ENCODE assay signal across 22 cellular contexts in genomic region chr9:113596616-113597320, GRCh38.
DNase-seq lines count a peak whose midpoint lies in the region; ATAC-seq and TF ChIP-seq lines count a peak whose summit lies in the region.
"Had no signal": no experiment of that assay in that cellular context is flagged by ENCODE, and none has a peak within 500 bp of the region (broad histone marks: within the 10 kb centered on the region; RNA-seq: fewer than 3 reads in every experiment).

No MANE protein-coding gene starts in this region.

- H3K4me1 ChIP-seq in neural progenitor cell (peaks cover 38% of the 10 kb centered on the region), upper lobe of right lung (peaks cover 61% of the 10 kb centered on the region), Peyer's patch (peaks cover 0 to 14% (median 0%) of the 10 kb centered on the region in 4 donors), testis (peaks cover 36% of the 10 kb centered on the region)

- H3K9ac ChIP-seq in neural progenitor cell, result no peak overlapping the region

- ATAC-seq in left cardiac atrium (no peak), Right ventricle myocardium superior (ENCODE audit: poor library complexity) (no peak), upper lobe of right lung (no peak)
- ATAC-seq in naive thymus-derived CD8-positive, alpha-beta T cell, result no peak
- ATAC-seq: left colon; Panc1; stimulated activated naive CD8-positive, alpha-beta T cell treated with anti-CD3 and anti-CD28 coated beads, Interleukin-15, Interleukin-2, amounts not matched to agents 100 U/mL and 50 U/mL, for 24 hours had no signal

- H3K36me3 ChIP-seq in neural progenitor cell, result no peaks in the 10 kb centered on the region
- H3K36me3 ChIP-seq in upper lobe of right lung, result peaks cover 41% of the 10 kb centered on the region
- peaks cover 0 to 52% (median 0%) of the 10 kb centered on the region in 3 donors for H3K36me3 ChIP-seq in Peyer's patch
- H3K36me3 ChIP-seq in testis (ENCODE audit: low read depth, missing control alignments), result no peaks in the 10 kb centered on the region
- H3K36me3 ChIP-seq: uterus had no signal

- H3K27me3 ChIP-seq in neural progenitor cell (no peaks in the 10 kb centered on the region), upper lobe of right lung (no peaks in the 10 kb centered on the region), Peyer's patch (no peaks in the 10 kb centered on the region), testis (no peaks in the 10 kb centered on the region)
- H3K27me3 ChIP-seq: cardiac muscle cell, uterus had no signal

- H3K27ac ChIP-seq in neural progenitor cell, result no peak overlapping the region
- peak overlapping the region; percentile 47 for H3K27ac ChIP-seq in upper lobe of right lung
- no peak overlapping the region for H3K27ac ChIP-seq in Peyer's patch
- H3K27ac ChIP-seq in testis, result no peak overlapping the region
- H3K27ac ChIP-seq: cardiac muscle cell, prostate gland, uterus had no signal

- intact Hi-C loops in left cardiac atrium (cut with DNase I) (no loop called here), Right ventricle myocardium superior (cut with DNase I) (no loop called here), upper lobe of right lung (cut with DNase I) (loop anchor here (10.0 kb wide), 1 partner anchor 322 kb away; the partner anchor contains the start of genes CDC26 and PRPF4), testis (cut with DNase I; ENCODE audit: low total_unique reads) (no loop called here)

- H3K4me2 ChIP-seq in neural progenitor cell, result no peak overlapping the region

- 89 to 92% methylated on average over 15 to 27 of the region's 27 CpGs for WGBS in testis, 2 donors

- H3F3A ChIP-seq in neural progenitor cell (ENCODE audit: low read depth), result peaks cover 5% of the 10 kb centered on the region

- no peaks in the 10 kb centered on the region for H3K9me3 Mint-ChIP-seq in neural progenitor cell
- no peaks in the 10 kb centered on the region for H3K9me3 Mint-ChIP-seq in naive thymus-derived CD8-positive, alpha-beta T cell
- H3K9me3 Mint-ChIP-seq: CD8-positive, alpha-beta memory T cell had no signal

- DNase-seq in left cardiac atrium (peak; percentile 19), Right ventricle myocardium superior (no peak), fibroblast of pulmonary artery (ENCODE audit: low read depth) (no peak), neural progenitor cell (ENCODE audit: low spot score) (no peak), upper lobe of right lung (no peak), Peyer's patch (no peak), testis (no peak)
- DNase-seq in naive thymus-derived CD8-positive, alpha-beta T cell, result no peak
- DNase-seq: activated CD4-positive, alpha-beta T cell treated with anti-CD3 and anti-CD28 coated beads, Interleukin-2, amount 50 U/mL, for 1 hour; activated naive CD4-positive, alpha-beta T cell treated with anti-CD3 and anti-CD28 coated beads, Interleukin-2, amount 50 U/mL, for 16 hours; activated T-cell treated with anti-CD3 and anti-CD28 coated beads for 4 hours; Kasumi-1; left colon; NCI-H1105 treated with DMSO at 0.1 percent for 48 hours; NCI-H82; stimulated activated CD4-positive, alpha-beta T cell treated with anti-CD3 and anti-CD28 coated beads, Interleukin-15, amount 100 ng/mL, for 24 hours; stimulated activated naive CD8-positive, alpha-beta T cell treated with anti-CD3 and anti-CD28 coated beads, Interleukin-15, Interleukin-2, amounts not matched to agents 100 U/mL and 50 U/mL, for 24 hours; uterus had no signal

- peaks cover 13% of the 10 kb centered on the region for H3K36me3 Mint-ChIP-seq in neural progenitor cell
- peaks cover 0 to 43% (median 14%) of the 10 kb centered on the region in 3 donors for H3K36me3 Mint-ChIP-seq in naive thymus-derived CD8-positive, alpha-beta T cell

- no peak overlapping the region for H3K27ac Mint-ChIP-seq in neural progenitor cell
- peak overlapping the region in 1 of 10 donors; percentile 13 for H3K27ac Mint-ChIP-seq in naive thymus-derived CD8-positive, alpha-beta T cell

- no peak overlapping the region for H2AFZ ChIP-seq in neural progenitor cell (replicated peaks)

- peak overlapping the region; percentile 6 for H3K4me3 ChIP-seq in fibroblast of pulmonary artery (replicated peaks; ENCODE audit: low read depth, low read length)
- no peak overlapping the region for H3K4me3 ChIP-seq in neural progenitor cell
- peak overlapping the region; percentile 62 for H3K4me3 ChIP-seq in upper lobe of right lung
- H3K4me3 ChIP-seq in Peyer's patch, result no peak overlapping the region
- H3K4me3 ChIP-seq in testis, result no peak overlapping the region
- H3K4me3 ChIP-seq: cardiac muscle cell, prostate gland, uterus had no signal

- H3K4me1 Mint-ChIP-seq in neural progenitor cell, result peaks cover 80% of the 10 kb centered on the region
- H3K4me1 Mint-ChIP-seq in naive thymus-derived CD8-positive, alpha-beta T cell, result peaks cover 0 to 5% (median 5%) of the 10 kb centered on the region in 4 donors

- POLR2A ChIA-PET in naive thymus-derived CD8-positive, alpha-beta T cell (lab: Charles Lee), result no interaction called here

- TF ChIP-seq POLR2A in Peyer's patch (IDR thresholded peaks at IDR 0.05) (no peak), testis (IDR thresholded peaks at IDR 0.05) (no peak)

- H3K9me3 ChIP-seq in neural progenitor cell (ENCODE audit: low read depth) (no peaks in the 10 kb centered on the region), upper lobe of right lung (no peaks in the 10 kb centered on the region), Peyer's patch (no peaks in the 10 kb centered on the region), testis (no peaks in the 10 kb centered on the region)
- H3K9me3 ChIP-seq: prostate gland, uterus had no signal

- TF ChIP-seq CTCF in fibroblast of pulmonary artery (IDR thresholded peaks at IDR 0.05; ENCODE audit: low read length, missing control alignments) (no peak), neural progenitor cell (IDR thresholded peaks at IDR 0.05) (no peak), upper lobe of right lung (IDR thresholded peaks at IDR 0.05) (no peak), Peyer's patch (IDR thresholded peaks at IDR 0.05) (no peak), testis (IDR thresholded peaks at IDR 0.05) (no peak)

- H3K27me3 Mint-ChIP-seq in neural progenitor cell (ENCODE audit: insufficient read depth, low read depth), result peaks cover 6% of the 10 kb centered on the region
- no peaks in the 10 kb centered on the region for H3K27me3 Mint-ChIP-seq in naive thymus-derived CD8-positive, alpha-beta T cell

- peak overlapping the region; percentile 90 for H3K4me3 Mint-ChIP-seq in neural progenitor cell
- no peak overlapping the region for H3K4me3 Mint-ChIP-seq in naive thymus-derived CD8-positive, alpha-beta T cell
- H3K4me3 Mint-ChIP-seq: CD8-positive, alpha-beta memory T cell had no signal

- H4K20me1 ChIP-seq in neural progenitor cell (ENCODE audit: low read depth), result no peaks in the 10 kb centered on the region

- peaks cover 19% of the 10 kb centered on the region for H3K79me2 ChIP-seq in neural progenitor cell (ENCODE audit: low read depth)

Comparison
In these comparisons a context has a peak if more than half of its experiments do, and no peak if none do; other contexts are left out.
1. H3K4me3 ChIP-seq: peak in fibroblast of pulmonary artery (single experiment) and upper lobe of right lung (single experiment); none in neural progenitor cell (single experiment), Peyer's patch (0 of 4) and testis (0 of 2).